15 cellular contexts compared by ENCODE assay signal in the genomic region with DNA sequence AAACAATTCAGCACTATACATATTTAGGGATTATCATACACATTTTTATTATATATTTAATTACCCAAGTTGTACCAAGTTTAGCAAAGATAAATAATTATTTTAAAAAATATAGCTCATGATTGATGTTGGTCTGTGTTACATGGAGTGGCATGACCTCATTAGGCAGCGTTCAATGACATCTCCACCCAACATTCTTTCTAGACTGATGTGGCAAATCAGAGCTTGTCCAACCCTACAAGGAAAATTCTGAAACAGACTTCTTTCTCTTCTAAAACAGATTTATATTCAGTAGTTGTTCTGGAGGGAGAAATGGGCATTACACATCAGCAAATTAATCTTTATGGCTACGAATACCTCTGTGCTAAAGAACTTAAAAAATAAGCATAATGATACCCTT.
DNase-seq lines count a peak whose midpoint lies in the region; ATAC-seq, FAIRE-seq and TF ChIP-seq lines count a peak whose summit lies in the region.
"Had no signal": no experiment of that assay in that cellular context is flagged by ENCODE, and none has a peak within 500 bp of the region (broad histone marks: within the 10 kb centered on the region; RNA-seq: fewer than 3 reads in every experiment).

No MANE protein-coding gene starts in this region.

- no peak for TF ChIP-seq CTCF in bronchial epithelial cell (IDR thresholded peaks at IDR 0.05; ENCODE audit: insufficient read depth, low read length, severe bottlenecking)
- TF ChIP-seq CTCF in left lung (IDR thresholded peaks at IDR 0.05): no peak
- TF ChIP-seq CTCF in uterus (IDR thresholded peaks at IDR 0.05): no peak

- no peaks in the 10 kb centered on the region for H3K27me3 ChIP-seq in bronchial epithelial cell (ENCODE audit: control insufficient read depth, insufficient read depth, low read length)
- H3K27me3 ChIP-seq in left lung: no peaks in the 10 kb centered on the region
- H3K27me3 ChIP-seq in uterus: no peaks in the 10 kb centered on the region

- peaks cover 0 to 8% of the 10 kb centered on the region in 2 donors for H3K4me1 ChIP-seq in left lung
- H3K4me1 ChIP-seq in uterus: peaks cover 0 to 8% of the 10 kb centered on the region in 2 donors

- H3K36me3 ChIP-seq in bronchial epithelial cell (ENCODE audit: control insufficient read depth, insufficient read depth, low read length) (no peaks in the 10 kb centered on the region), left lung (no peaks in the 10 kb centered on the region), uterus (no peaks in the 10 kb centered on the region)

- ATAC-seq in left lung (peak; percentile 41), GM21526 (IDR thresholded peaks at IDR 0.05; ENCODE audit: low FRiP score, unreplicated experiment) (no peak)
- ATAC-seq in stimulated activated naive CD8-positive, alpha-beta T cell treated with anti-CD3 and anti-CD28 coated beads, Interleukin-15, Interleukin-2, amounts not matched to agents 100 U/mL and 50 U/mL, for 24 hours: no peak
- ATAC-seq: stimulated activated memory B cell treated with anti-CD40 and anti-IgM and Interleukin-4, amounts not matched to agents 10 μg/mL and 1 μg/mL and 100 μg/mL, for 72 hours had no signal

- no peak for TF ChIP-seq POLR2A in uterus (IDR thresholded peaks at IDR 0.05)

- FAIRE-seq in bronchial epithelial cell (lab: Jason Lieb, UNC): no peak

- intact Hi-C loops in left lung (cut with DNase I): no loop called here
- intact Hi-C loops in uterus (cut with DNase I; ENCODE audit: low total_unique reads): no loop called here

- H3K4me3 ChIP-seq in bronchial epithelial cell (ENCODE audit: low read depth, low read length) (no peak overlapping the region), left lung (no peak overlapping the region), uterus (no peak overlapping the region)

- H3K9me3 ChIP-seq in left lung: no peaks in the 10 kb centered on the region
- H3K9me3 ChIP-seq in uterus: no peaks in the 10 kb centered on the region

- no peak overlapping the region for H3K27ac ChIP-seq in left lung
- no peak overlapping the region for H3K27ac ChIP-seq in uterus
- H3K27ac ChIP-seq: HL-60 had no signal

- peak; percentile 26 for DNase-seq in Daoy (ENCODE audit: low read depth)
- peak; percentile 22 for DNase-seq in LoVo (ENCODE audit: low spot score)
- DNase-seq in bronchial epithelial cell (ENCODE audit: low read depth): peak; percentile 86
- no peak for DNase-seq in left lung
- no peak for DNase-seq in uterus
- DNase-seq in middle frontal gyrus (ENCODE audit: extremely low spot score, low spot score): no peak
- no peak for DNase-seq in stimulated activated naive CD8-positive, alpha-beta T cell treated with anti-CD3 and anti-CD28 coated beads, Interleukin-15, Interleukin-2, amounts not matched to agents 100 U/mL and 50 U/mL, for 24 hours
- DNase-seq: activated CD4-positive, alpha-beta T cell treated with anti-CD3 and anti-CD28 coated beads, Interleukin-2, amount 10 ng/mL, durations not matched to agents 24 days and 14 days; islet precursor cell; Kasumi-1; NCI-H1694; NCI-H524 had no signal

Comparison
In these comparisons a context has a peak if more than half of its experiments do, and no peak if none do; other contexts are left out.
1. DNase-seq: peak in Daoy (single experiment), LoVo (single experiment) and bronchial epithelial cell (single experiment); none in left lung (0 of 2), uterus (0 of 2), middle frontal gyrus (single experiment) and stimulated activated naive CD8-positive, alpha-beta T cell treated with anti-CD3 and anti-CD28 coated beads, Interleukin-15, Interleukin-2, amounts not matched to agents 100 U/mL and 50 U/mL, for 24 hours (single experiment).